Comparison of ENCODE assay signal across 25 cellular contexts in genomic region chr7:91383875-91384274, GRCh38.
"Had no signal": no experiment of that assay in that cellular context is flagged by ENCODE, and none has a peak within 500 bp of the region (broad histone marks: within the 10 kb centered on the region; RNA-seq: fewer than 3 reads in every experiment).

No MANE protein-coding gene starts in this region.

- H3K4me2 ChIP-seq: PC-9 had no signal

- H3K4me1 ChIP-seq: body of pancreas had no signal

- H3K27ac ChIP-seq: body of pancreas, PC-9 had no signal

- H2AFZ ChIP-seq: PC-9 had no signal

- ATAC-seq: activated CD8-positive, alpha-beta T cell treated with anti-CD3 and anti-CD28 coated beads, Interleukin-2, amount 10 ng/mL, durations not matched to agents 7 days and 5 days; body of pancreas; T-helper 17 cell; WTC11 had no signal

- DNase-seq: activated CD4-positive, alpha-beta T cell treated with anti-CD3 and anti-CD28 coated beads for 48 hours; activated CD4-positive, alpha-beta T cell treated with anti-CD3 and anti-CD28 coated beads, Interleukin-2, amount 50 U/mL, for 4 hours; activated CD4-positive, CD25-positive, alpha-beta regulatory T cell treated with anti-CD3 and anti-CD28 coated beads, Interleukin-2, amount 50 U/mL, for 72 hours; activated CD8-positive, alpha-beta memory T cell treated with anti-CD3 and anti-CD28 coated beads, Interleukin-2, amount 50 U/mL, for 48 hours; activated CD8-positive, alpha-beta T cell treated with anti-CD3 and anti-CD28 coated beads, Interleukin-2, amount 10 ng/mL, durations not matched to agents 7 days and 5 days; activated effector memory CD4-positive, alpha-beta T cell treated with Interleukin-2 at 50 U/mL for 16 hours; activated naive CD4-positive, alpha-beta T cell; activated T-cell treated with anti-CD3 and anti-CD28 coated beads, Interleukin-2, amount 50 U/mL, for 1 hour; aorta; body of pancreas; central memory CD4-positive, alpha-beta T cell; KG1; NCI-H1092; NCI-H1417; NCI-H2029; NCI-H2107; NCI-H345; NCI-H510A treated with DMSO at 0.1 percent for 48 hours; NCI-H69; PC-9; SHP77 treated with DMSO at 0.1 percent for 48 hours; T-helper 17 cell; T-helper 9 cell had no signal

- H3K4me3 ChIP-seq: body of pancreas, PC-9 had no signal

- FAIRE-seq: bronchial epithelial cell had no signal

- H3K27me3 ChIP-seq: body of pancreas had no signal

- H3K9me3 ChIP-seq: body of pancreas had no signal
